In genomic region chr13:31056650-31057275, GRCh38 we compare ENCODE assay signal across 21 cellular contexts.
DNase-seq lines count a peak whose midpoint lies in the region; ATAC-seq and TF ChIP-seq lines count a peak whose summit lies in the region.
"Had no signal": no experiment of that assay in that cellular context is flagged by ENCODE, and none has a peak within 500 bp of the region (broad histone marks: within the 10 kb centered on the region; RNA-seq: fewer than 3 reads in every experiment).

No MANE protein-coding gene starts in this region.

- intact Hi-C loops in IMR-90 (cut with micrococcal nuclease), result no loop called here

- H2BK15ac ChIP-seq in IMR-90 (ENCODE audit: low read depth, low read length), result no peak overlapping the region

- DNase-seq in DND-41 (no peak), IMR-90 (peak; percentile 35), choroid plexus epithelial cell (ENCODE audit: low read depth) (peak; percentile 36), myocyte (ENCODE audit: low read depth) (peak; percentile 26), GM19240 (ENCODE audit: insufficient read length, low spot score) (no peak), hepatocyte (ENCODE audit: low spot score) (no peak)
- DNase-seq: activated CD8-positive, alpha-beta memory T cell treated with anti-CD3 and anti-CD28 coated beads, Interleukin-2, amount 50 U/mL, for 4 hours; activated naive CD4-positive, alpha-beta T cell treated with anti-CD3 and anti-CD28 coated beads, Interleukin-2, amount 10 ng/mL, durations not matched to agents 7 days and 5 days; CD4-positive, CD25-positive, alpha-beta regulatory T cell; central memory CD4-positive, alpha-beta T cell; DMS79 treated with DMSO at 0.1 percent for 48 hours; islet precursor cell; MM.1S; NCI-H2081; NCI-H748 treated with DMSO at 0.1 percent for 48 hours; nucleus accumbens; RPMI8226; tibial artery had no signal

- no peaks in the 10 kb centered on the region for H3K9me1 ChIP-seq in IMR-90 (ENCODE audit: insufficient read depth, low read length)

- H4K20me1 ChIP-seq in DND-41 (ENCODE audit: insufficient read depth, low read length), result no peaks in the 10 kb centered on the region; the same call in 1 of the 2 replicates
- H4K20me1 ChIP-seq in IMR-90 (ENCODE audit: insufficient read depth, low read length), result no peaks in the 10 kb centered on the region
- no peaks in the 10 kb centered on the region for H4K20me1 ChIP-seq in hepatocyte (ENCODE audit: insufficient read depth, poor library complexity, severe bottlenecking)

- no peaks in the 10 kb centered on the region for H3K9me2 ChIP-seq in hepatocyte (replicated peaks; ENCODE audit: insufficient read depth)

- H3K9ac ChIP-seq in DND-41 (ENCODE audit: low read depth, low read length), result no peak overlapping the region
- H3K9ac ChIP-seq in IMR-90 (ENCODE audit: low read depth, low read length), result no peak overlapping the region

- no peak overlapping the region for H3K4ac ChIP-seq in IMR-90 (ENCODE audit: low read depth, low read length)

- ATAC-seq in DND-41 (ENCODE audit: insufficient read depth, low read depth) (peak; percentile 75), IMR-90 (ENCODE audit: low read depth) (peak; percentile 79), HG03139 (IDR thresholded peaks at IDR 0.05; ENCODE audit: unreplicated experiment) (no peak), GM21360 (IDR thresholded peaks at IDR 0.05; ENCODE audit: unreplicated experiment) (no peak)
- ATAC-seq: WTC11 had no signal

- TF ChIP-seq RAD21 in IMR-90 (IDR thresholded peaks at IDR 0.05; ENCODE audit: low read length), result 0 out of 2 replicates have a peak, but pooled peaks have one; percentile 15

- no peak overlapping the region for H2AK5ac ChIP-seq in IMR-90 (ENCODE audit: low read depth, low read length)

- no peaks in the 10 kb centered on the region for H3K79me1 ChIP-seq in IMR-90 (ENCODE audit: low read depth in 1 of 2, low read length in 2 of 2)

- H2BK5ac ChIP-seq in IMR-90 (ENCODE audit: low read depth, low read length, poor library complexity, severe bottlenecking), result no peak overlapping the region

- H3K27me3 ChIP-seq in DND-41 (ENCODE audit: insufficient read depth, low read length, poor library complexity), result peaks cover 11% of the 10 kb centered on the region
- peaks cover 3% of the 10 kb centered on the region for H3K27me3 ChIP-seq in IMR-90 (ENCODE audit: control insufficient read depth, insufficient read depth, low read length)
- H3K27me3 ChIP-seq in hepatocyte, result no peaks in the 10 kb centered on the region

- H3K18ac ChIP-seq in IMR-90 (ENCODE audit: low read depth, low read length), result no peak overlapping the region

- no peak overlapping the region for H2AK9ac ChIP-seq in IMR-90 (replicated peaks; ENCODE audit: low read depth, low read length, poor library complexity)

- no peak for TF ChIP-seq CTCF in DND-41 (IDR thresholded peaks at IDR 0.05; ENCODE audit: borderline replicate concordance, extremely low read depth, low read length, poor library complexity, severe bottlenecking)
- peak; percentile 21; the same call in 1 of the 2 replicates for TF ChIP-seq CTCF in IMR-90 (conservative IDR thresholded peaks at IDR 0.05; ENCODE audit: low read depth, low read length)
- peak; percentile 35 for TF ChIP-seq CTCF in choroid plexus epithelial cell (conservative IDR thresholded peaks at IDR 0.05; ENCODE audit: low read depth, low read length)
- TF ChIP-seq CTCF in hepatocyte (IDR thresholded peaks at IDR 0.05; ENCODE audit: poor library complexity), result no peak

- dilution Hi-C loops in IMR-90 (cut with HindIII; ENCODE audit: low sequenced_read_pairs, unreplicated experiment), result no loop called here

- H3K27ac ChIP-seq in DND-41 (ENCODE audit: low read length) (no peak overlapping the region), IMR-90 (ENCODE audit: insufficient read depth, low read length) (no peak overlapping the region), hepatocyte (no peak overlapping the region)
- H3K27ac ChIP-seq: tibial artery had no signal

- no peak overlapping the region for H2BK120ac ChIP-seq in IMR-90 (ENCODE audit: low read depth, low read length)

- H3K4me1 ChIP-seq in DND-41 (ENCODE audit: insufficient read depth, low read length) (peaks cover 9% of the 10 kb centered on the region; the same call in 1 of the 2 replicates), IMR-90 (ENCODE audit: control insufficient read depth, insufficient read depth, low read length) (peaks cover 1% of the 10 kb centered on the region; the same call in 1 of the 2 replicates), hepatocyte (ENCODE audit: insufficient read depth) (no peaks in the 10 kb centered on the region)
- H3K4me1 ChIP-seq: tibial artery had no signal

- H3K79me2 ChIP-seq in DND-41 (ENCODE audit: insufficient read depth, low read length) (no peaks in the 10 kb centered on the region), hepatocyte (no peaks in the 10 kb centered on the region)

- no peak overlapping the region for H4K91ac ChIP-seq in IMR-90 (ENCODE audit: insufficient read depth, low read depth, low read length)

- POLR2A ChIA-PET in IMR-90 (lab: Charles Lee; ENCODE audit: unreplicated experiment), result no interaction called here

- no peak overlapping the region for H3K4me3 ChIP-seq in DND-41 (ENCODE audit: low read depth in 1 of 2, low read length in 2 of 2)
- H3K4me3 ChIP-seq in IMR-90 (ENCODE audit: insufficient read depth, low read depth, low read length), result no peak overlapping the region
- no peak overlapping the region for H3K4me3 ChIP-seq in choroid plexus epithelial cell (ENCODE audit: low read depth, low read length)
- H3K4me3 ChIP-seq in hepatocyte, result no peak overlapping the region
- H3K4me3 ChIP-seq: tibial artery had no signal

- in situ Hi-C loops in IMR-90 (cut with MboI; ENCODE audit: low sequenced_read_pairs), result no loop called here

- no peak overlapping the region for H2BK20ac ChIP-seq in IMR-90 (ENCODE audit: low read depth, low read length)

- no peak overlapping the region for H3K56ac ChIP-seq in IMR-90 (ENCODE audit: extremely low read depth, insufficient read depth, low read length)

- no peak overlapping the region for H3K23ac ChIP-seq in IMR-90 (ENCODE audit: low read depth, low read length)

- H3K4me2 ChIP-seq in DND-41 (ENCODE audit: insufficient read depth, low read length), result no peak overlapping the region
- no peak overlapping the region for H3K4me2 ChIP-seq in IMR-90 (ENCODE audit: low read depth, low read length)
- H3K4me2 ChIP-seq in hepatocyte, result no peak overlapping the region

- H4K5ac ChIP-seq in IMR-90 (ENCODE audit: low read depth, low read length), result no peak overlapping the region

- H3K36me3 ChIP-seq in DND-41 (ENCODE audit: insufficient read depth, low read length), result no peaks in the 10 kb centered on the region
- H3K36me3 ChIP-seq in IMR-90 (ENCODE audit: control insufficient read depth, insufficient read depth, low read length), result no peaks in the 10 kb centered on the region
- no peaks in the 10 kb centered on the region for H3K36me3 ChIP-seq in hepatocyte (replicated peaks; ENCODE audit: insufficient read depth, low read depth)
- H3K36me3 ChIP-seq: tibial artery had no signal

- H3K14ac ChIP-seq in IMR-90 (replicated peaks; ENCODE audit: low read depth, low read length), result no peak overlapping the region

- BruUV-seq in IMR-90 (replicated peaks; lab: Mats Ljungman, UMichigan), result no TSS peak

- no peak overlapping the region for H4K8ac ChIP-seq in IMR-90 (ENCODE audit: low read depth in 2 of 2, low read length in 2 of 2)

- H3K9me3 ChIP-seq in DND-41 (ENCODE audit: insufficient read depth, low read length, severe bottlenecking) (no peaks in the 10 kb centered on the region), IMR-90 (ENCODE audit: control insufficient read depth, insufficient read depth, low read length) (no peaks in the 10 kb centered on the region), hepatocyte (ENCODE audit: low read depth) (no peaks in the 10 kb centered on the region)
- H3K9me3 ChIP-seq: tibial artery had no signal

- CTCF ChIA-PET in IMR-90 (lab: Yijun Ruan, JAX), result interaction anchor here (0.7 to 1.0 kb wide), 2 partner anchors 8 to 12 kb away, joined by 3 to 4 read pairs; no protein-coding TSS in a partner anchor

- H2AFZ ChIP-seq in DND-41 (ENCODE audit: low read depth, low read length) (no peak overlapping the region), IMR-90 (replicated peaks; ENCODE audit: low read length, poor library complexity) (no peak overlapping the region), hepatocyte (no peak overlapping the region)

- WGBS in IMR-90 (ENCODE audit: extremely low coverage in 2 of 2, insufficient read length in 1 of 2), 2 experiments, result 26% methylated on average over 3 of the region's 10 CpGs; no CpG with 5 or more reads in 1 of the 2 experiments
- 42% methylated on average over 10 of the region's 10 CpGs for WGBS in hepatocyte (ENCODE audit: low lambda C conversion rate, missing lambda C conversion rate)

- TF ChIP-seq POLR2A in IMR-90 (IDR thresholded peaks at IDR 0.05; ENCODE audit: low read depth, low read length), result no peak

TF ChIP-seq in IMR-90, 13 proteins besides CTCF, POLR2A, EP300 and RAD21:
- TF ChIP-seq CHD1 (IDR thresholded peaks at IDR 0.05; ENCODE audit: low read depth, low read length) (no peak), SMC3 (IDR thresholded peaks at IDR 0.05; ENCODE audit: low read depth, low read length) (peak; percentile 4; the same call in 1 of the 2 replicates)

Comparison
In these comparisons a context has a peak if more than half of its experiments do, and no peak if none do; other contexts are left out.
1. ATAC-seq: peak in DND-41 (single experiment) and IMR-90 (single experiment); none in HG03139 (single experiment) and GM21360 (single experiment).
2. DNase-seq: peak in IMR-90 (single experiment), choroid plexus epithelial cell (single experiment) and myocyte (single experiment); none in DND-41 (single experiment), GM19240 (single experiment) and hepatocyte (single experiment).
3. CTCF ChIP-seq: peak in IMR-90 (single experiment) and choroid plexus epithelial cell (single experiment); none in DND-41 (single experiment) and hepatocyte (single experiment).